Comparison of ENCODE assay signal across 29 cellular contexts in the genomic region with DNA sequence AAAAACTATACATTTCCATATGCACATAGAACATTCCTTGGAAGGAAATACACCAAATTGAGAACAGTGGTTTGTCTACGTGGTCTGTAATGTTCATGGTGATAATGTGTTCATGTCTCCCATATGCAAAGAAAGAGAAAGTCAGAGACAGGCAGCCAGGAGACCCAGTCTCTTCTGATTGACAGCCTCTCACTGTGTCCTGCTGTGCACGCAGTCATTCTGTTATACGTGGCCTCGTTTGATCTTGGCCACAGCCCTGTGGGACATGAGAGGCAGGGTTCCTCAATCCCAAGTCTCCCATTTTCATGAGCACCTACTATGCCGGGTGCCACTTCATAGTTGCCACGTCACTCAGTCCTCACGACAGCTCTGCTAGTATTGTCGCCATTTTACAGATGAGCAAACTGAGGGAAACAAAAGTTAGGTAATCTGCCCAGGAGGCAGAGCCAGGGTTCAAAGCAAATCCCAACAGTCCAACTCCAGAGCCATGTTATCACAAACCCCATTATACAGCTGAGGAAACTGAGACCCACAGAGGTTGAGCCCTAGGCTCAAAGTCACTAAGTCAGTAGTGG.
"Had no signal": no experiment of that assay in that cellular context is flagged by ENCODE, and none has a peak within 500 bp of the region (broad histone marks: within the 10 kb centered on the region; RNA-seq: fewer than 3 reads in every experiment).

No MANE protein-coding gene starts in this region.

- ATAC-seq: left colon; left lung; mucosa of descending colon; naive thymus-derived CD4-positive, alpha-beta T cell; natural killer cell treated with Interleukin-12 subunit alpha and Interleukin-12 subunit beta and Interleukin-15 and Interleukin-18, amount 100 ng/mL, for 72 hours; right cardiac atrium; stimulated activated naive B cell treated with anti-CD40 and anti-IgM and Interleukin-4, amounts not matched to agents 10 μg/mL and 1 μg/mL and 100 μg/mL, for 72 hours; stimulated activated naive CD8-positive, alpha-beta T cell treated with anti-CD3 and anti-CD28 coated beads, Interleukin-15, Interleukin-2, amounts not matched to agents 100 U/mL and 50 U/mL, for 24 hours; upper lobe of right lung had no signal

- FAIRE-seq: islet of Langerhans, kidney, urothelium cell line had no signal

- H3K36me3 ChIP-seq: left lung, ovary, prostate gland, stomach, thoracic aorta, tibial artery, upper lobe of right lung had no signal

- H3K9me3 ChIP-seq: left lung, mucosa of descending colon, ovary, prostate gland, stomach, thoracic aorta, tibial artery, upper lobe of right lung had no signal

- H3K27me3 ChIP-seq: ovary, upper lobe of right lung had no signal

- DNase-seq: hypothalamus; immature natural killer cell; kidney; left colon; left lung; mesendoderm; midbrain; mucosa of descending colon; naive thymus-derived CD4-positive, alpha-beta T cell; retina; right cardiac atrium; stimulated activated CD4-positive, alpha-beta T cell treated with anti-CD3 and anti-CD28 coated beads, Interleukin-12 subunit alpha, Interleukin-12 subunit beta, amount 100 ng/mL, for 4 hours; stimulated activated CD4-positive, alpha-beta T cell treated with anti-CD3 and anti-CD28 coated beads, Interleukin-15, amount 100 ng/mL, for 24 hours; stimulated activated CD4-positive, alpha-beta T cell treated with anti-CD3 and anti-CD28 coated beads, Interleukin-2, amount 100 ng/mL, for 24 hours; stimulated activated CD4-positive, alpha-beta T cell treated with anti-CD3 and anti-CD28 coated beads, Interleukin-4, amount 100 ng/mL, for 1 hour; stimulated activated naive B cell treated with anti-CD40 and anti-IgM and Interleukin-4, amounts not matched to agents 10 μg/mL and 1 μg/mL and 100 μg/mL, for 72 hours; stimulated activated naive CD8-positive, alpha-beta T cell treated with anti-CD3 and anti-CD28 coated beads, Interleukin-15, Interleukin-2, amounts not matched to agents 100 U/mL and 50 U/mL, for 24 hours; stomach; tibial artery; trophoblast cell; upper lobe of right lung had no signal

- H3K4me1 ChIP-seq: left lung, prostate gland, stomach, tibial artery, upper lobe of right lung had no signal

- H3K27ac ChIP-seq: left lung, ovary, prostate gland, skin epidermis, stomach, thoracic aorta, tibial artery, upper lobe of right lung had no signal

- H3K4me3 ChIP-seq: left lung, lung, mucosa of descending colon, ovary, prostate gland, skin epidermis, stomach, thoracic aorta, tibial artery, upper lobe of right lung had no signal
